14 cellular contexts compared by ENCODE assay signal in the genomic region with DNA sequence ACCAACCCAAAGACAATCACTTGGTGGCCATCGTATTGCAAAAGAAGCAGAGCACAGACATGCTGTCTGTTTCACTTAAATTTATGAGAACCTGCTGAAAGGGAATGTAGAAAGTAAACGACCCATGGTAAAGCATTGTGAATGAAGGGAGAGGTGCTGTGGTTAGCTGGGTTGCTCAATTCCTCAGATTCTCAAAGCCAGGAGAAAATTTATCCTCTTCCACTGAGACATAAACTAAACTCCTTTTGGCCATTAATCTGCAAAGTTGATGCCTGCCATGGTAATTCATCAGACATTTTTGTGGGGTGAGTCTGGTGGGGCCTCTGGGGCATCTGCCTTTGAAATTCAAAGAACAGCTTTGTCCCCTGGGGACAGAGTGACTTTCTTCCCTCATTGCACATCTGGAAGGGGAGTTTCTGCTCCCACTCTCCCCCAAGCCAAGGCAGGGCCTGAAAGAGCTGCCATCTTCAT.
DNase-seq lines count a peak whose midpoint lies in the region; ATAC-seq and TF ChIP-seq lines count a peak whose summit lies in the region.
"Had no signal": no experiment of that assay in that cellular context is flagged by ENCODE, and none has a peak within 500 bp of the region (broad histone marks: within the 10 kb centered on the region; RNA-seq: fewer than 3 reads in every experiment).

No MANE protein-coding gene starts in this region.

- POLR2A ChIA-PET in activated CD8-positive, alpha-beta T cell treated with anti-CD3 and anti-CD28 coated beads, Interleukin-2, amount 10 ng/mL, durations not matched to agents 7 days and 5 days (lab: Charles Lee), result interaction anchor here (0.6 kb wide), 1 partner anchor 1494 kb away, joined by 3 read pairs; no protein-coding TSS in a partner anchor

- CTCF ChIA-PET in activated CD8-positive, alpha-beta T cell treated with anti-CD3 and anti-CD28 coated beads, Interleukin-2, amount 10 ng/mL, durations not matched to agents 7 days and 5 days (lab: Charles Lee), result no interaction called here

- no peaks in the 10 kb centered on the region for H3K36me3 ChIP-seq in WERI-Rb-1
- H3K36me3 ChIP-seq: HAP-1 had no signal

- ATAC-seq in HG02852 (IDR thresholded peaks at IDR 0.05; ENCODE audit: unreplicated experiment) (no peak), HG03108 (IDR thresholded peaks at IDR 0.05; ENCODE audit: unreplicated experiment) (no peak)
- ATAC-seq in activated CD8-positive, alpha-beta T cell treated with anti-CD3 and anti-CD28 coated beads, Interleukin-2, amount 10 ng/mL, durations not matched to agents 7 days and 5 days, result no peak
- ATAC-seq: naive thymus-derived CD8-positive, alpha-beta T cell had no signal

- H3K27ac ChIP-seq in WERI-Rb-1, result no peak overlapping the region
- H3K27ac ChIP-seq: VCaP had no signal

- DNase-seq in Daoy (ENCODE audit: low read depth) (peak; percentile 28), NOMO-1 (lab: John Stamatoyannopoulos, UW; ENCODE audit: unreplicated experiment in 2 of 2) (peak; percentile 76 to 87), epithelial cell of proximal tubule (ENCODE audit: low read depth) (peak; percentile 13), non-pigmented ciliary epithelial cell (ENCODE audit: low read depth) (peak; percentile 26), WERI-Rb-1 (no peak)
- DNase-seq in activated CD8-positive, alpha-beta T cell treated with anti-CD3 and anti-CD28 coated beads, Interleukin-2, amount 10 ng/mL, durations not matched to agents 7 days and 5 days, result no peak
- DNase-seq: activated T-cell treated with anti-CD3 and anti-CD28 coated beads, Interleukin-2, amount 50 U/mL, for 24 hours; anterior cingulate cortex; naive thymus-derived CD8-positive, alpha-beta T cell; NCI-H2171 had no signal

- H3K4me1 Mint-ChIP-seq in activated CD8-positive, alpha-beta T cell treated with anti-CD3 and anti-CD28 coated beads, Interleukin-2, amount 10 ng/mL, durations not matched to agents 7 days and 5 days (ENCODE audit: low read depth), result no peaks in the 10 kb centered on the region
- H3K4me1 Mint-ChIP-seq: naive thymus-derived CD8-positive, alpha-beta T cell had no signal

- no peaks in the 10 kb centered on the region for H3K27me3 ChIP-seq in WERI-Rb-1 (ENCODE audit: insufficient read depth, low read depth, severe bottlenecking)

- no peak for TF ChIP-seq CTCF in epithelial cell of proximal tubule (conservative IDR thresholded peaks at IDR 0.05; ENCODE audit: low read depth, low read length)
- TF ChIP-seq CTCF in WERI-Rb-1 (IDR thresholded peaks at IDR 0.05; ENCODE audit: low read depth, low read length), result no peak

- no peak overlapping the region for H3K27ac Mint-ChIP-seq in activated CD8-positive, alpha-beta T cell treated with anti-CD3 and anti-CD28 coated beads, Interleukin-2, amount 10 ng/mL, durations not matched to agents 7 days and 5 days
- H3K27ac Mint-ChIP-seq: activated T-cell treated with anti-CD3 and anti-CD28 coated beads, Interleukin-2, amount 50 U/mL, for 24 hours; naive thymus-derived CD8-positive, alpha-beta T cell had no signal

- H3K36me3 Mint-ChIP-seq in activated CD8-positive, alpha-beta T cell treated with anti-CD3 and anti-CD28 coated beads, Interleukin-2, amount 10 ng/mL, durations not matched to agents 7 days and 5 days (ENCODE audit: low read depth), result no peaks in the 10 kb centered on the region

- no peaks in the 10 kb centered on the region for H3K27me3 Mint-ChIP-seq in activated CD8-positive, alpha-beta T cell treated with anti-CD3 and anti-CD28 coated beads, Interleukin-2, amount 10 ng/mL, durations not matched to agents 7 days and 5 days (ENCODE audit: low read depth)
- H3K27me3 Mint-ChIP-seq: activated T-cell treated with anti-CD3 and anti-CD28 coated beads, Interleukin-2, amount 50 U/mL, for 24 hours had no signal

- H3K9me3 ChIP-seq in WERI-Rb-1 (ENCODE audit: severe bottlenecking), result no peaks in the 10 kb centered on the region
- H3K9me3 ChIP-seq: HAP-1 had no signal

- peaks cover 6% of the 10 kb centered on the region for H3K9me3 Mint-ChIP-seq in activated CD8-positive, alpha-beta T cell treated with anti-CD3 and anti-CD28 coated beads, Interleukin-2, amount 10 ng/mL, durations not matched to agents 7 days and 5 days (ENCODE audit: insufficient read depth)
- H3K9me3 Mint-ChIP-seq: activated T-cell treated with anti-CD3 and anti-CD28 coated beads, Interleukin-2, amount 50 U/mL, for 24 hours had no signal

- H3K4me3 Mint-ChIP-seq in activated CD8-positive, alpha-beta T cell treated with anti-CD3 and anti-CD28 coated beads, Interleukin-2, amount 10 ng/mL, durations not matched to agents 7 days and 5 days, result no peak overlapping the region
- H3K4me3 Mint-ChIP-seq: activated T-cell treated with anti-CD3 and anti-CD28 coated beads, Interleukin-2, amount 50 U/mL, for 24 hours; naive thymus-derived CD8-positive, alpha-beta T cell had no signal

- no peak overlapping the region for H3K4me3 ChIP-seq in epithelial cell of proximal tubule (ENCODE audit: low read depth, low read length)
- H3K4me3 ChIP-seq in WERI-Rb-1 (ENCODE audit: low read depth, low read length), result no peak overlapping the region
- H3K4me3 ChIP-seq: HAP-1 had no signal

Comparison
In these comparisons a context has a peak if more than half of its experiments do, and no peak if none do; other contexts are left out.
1. DNase-seq: peak in Daoy (single experiment), NOMO-1 (2 of 2), epithelial cell of proximal tubule (single experiment) and non-pigmented ciliary epithelial cell (single experiment); none in WERI-Rb-1 (single experiment) and activated CD8-positive, alpha-beta T cell treated with anti-CD3 and anti-CD28 coated beads, Interleukin-2, amount 10 ng/mL, durations not matched to agents 7 days and 5 days (single experiment).